Comparison of ENCODE assay signal across 7 cellular contexts in the genomic region with DNA sequence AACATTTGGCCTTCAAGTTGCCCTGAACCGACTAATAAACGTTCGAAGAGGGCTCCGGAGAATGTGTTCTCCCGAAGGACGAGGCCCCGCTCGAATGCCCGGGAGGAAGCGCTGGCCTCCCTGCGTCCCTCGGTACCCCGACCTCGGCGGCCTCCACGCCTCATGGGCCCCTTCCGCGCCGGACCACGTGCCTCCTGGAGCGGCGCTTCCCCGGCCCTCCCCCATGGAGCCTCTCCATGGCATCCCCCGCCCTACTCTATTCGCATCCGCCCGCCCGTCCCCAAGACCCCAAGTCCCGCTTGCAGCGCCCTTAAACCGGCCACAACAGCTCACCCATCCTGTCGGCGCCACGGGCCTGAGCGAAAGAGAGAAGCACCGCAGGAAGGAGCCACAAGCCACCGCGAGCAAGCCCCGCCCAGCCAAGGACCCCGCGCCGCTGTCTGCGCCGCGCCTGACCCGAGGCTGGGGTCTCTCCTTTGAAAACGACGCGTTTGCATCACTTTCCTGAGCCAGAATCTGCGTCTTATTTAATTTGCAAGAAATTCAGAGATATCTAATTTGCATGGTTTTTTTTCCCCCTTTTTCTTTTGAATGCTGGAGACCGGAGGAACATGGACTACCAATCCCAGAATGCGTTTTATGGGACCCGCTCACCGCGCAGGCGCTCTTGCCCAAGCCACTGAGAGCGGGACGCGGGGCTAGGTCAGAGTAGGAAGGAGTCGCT. TPM values are rescaled to one million over a fixed set of nuclear protein-coding genes. Genes with fewer than 3 reads are reported as not detected.
DNase-seq lines count a peak whose midpoint lies in the region; ATAC-seq, FAIRE-seq and TF ChIP-seq lines count a peak whose summit lies in the region.

A gene (minus strand): TSS at position 368 of the 724 bp plus-strand sequence. CDS start 31 bp downstream, at position 337.

- H3K9ac ChIP-seq in astrocyte (ENCODE audit: low read length), result peak within 1 kb of the TSS; percentile 100

- H3K4me3 ChIP-seq in astrocyte (ENCODE audit: insufficient read depth, low read depth, low read length) (peak within 1 kb of the TSS; percentile 100), hepatocyte (peak within 1 kb of the TSS; percentile 38)

- WGBS in hepatocyte (ENCODE audit: low lambda C conversion rate, missing lambda C conversion rate), result 2% methylated on average over 58 of the region's 60 CpGs

- H3K27me3 Mint-ChIP-seq in astrocyte (ENCODE audit: low read depth, unreplicated experiment), result no peaks in the 10 kb centered on the region

- H3K27ac ChIP-seq in astrocyte (ENCODE audit: low read depth, low read length), result peak within 1 kb of the TSS; percentile 93
- H3K27ac ChIP-seq in hepatocyte, result peak within 1 kb of the TSS; percentile 87

- H4K20me1 ChIP-seq in astrocyte (ENCODE audit: insufficient read depth, low read length) (peaks cover 9% of the 10 kb centered on the region), hepatocyte (ENCODE audit: insufficient read depth, poor library complexity, severe bottlenecking) (no peaks in the 10 kb centered on the region)

- peak within 1 kb of the TSS; percentile 96 for H3K27ac Mint-ChIP-seq in astrocyte (ENCODE audit: unreplicated experiment)

- H3K4me2 ChIP-seq in astrocyte (ENCODE audit: low read length), result peak within 1 kb of the TSS; percentile 87
- H3K4me2 ChIP-seq in hepatocyte, result peak within 1 kb of the TSS; percentile 83

- TF ChIP-seq CTCF in astrocyte (IDR thresholded peaks at IDR 0.05; ENCODE audit: insufficient read depth, low read depth, low read length) (no peak), hepatocyte (IDR thresholded peaks at IDR 0.05; ENCODE audit: poor library complexity) (no peak)

- H3K36me3 ChIP-seq in astrocyte (ENCODE audit: insufficient read depth, low read length), result peaks cover 25% of the 10 kb centered on the region
- H3K36me3 ChIP-seq in hepatocyte (replicated peaks; ENCODE audit: insufficient read depth, low read depth), result no peaks in the 10 kb centered on the region

- ATAC-seq in GM18502 (IDR thresholded peaks at IDR 0.05; ENCODE audit: poor library complexity, unreplicated experiment) (peak; percentile 93), HG02943 (IDR thresholded peaks at IDR 0.05; ENCODE audit: low read depth, unreplicated experiment) (peak; percentile 91)

- H3K9me3 ChIP-seq in astrocyte (ENCODE audit: insufficient read depth, low read depth, low read length), result no peaks in the 10 kb centered on the region
- H3K9me3 ChIP-seq in hepatocyte (ENCODE audit: low read depth), result no peaks in the 10 kb centered on the region

- H3K4me3 Mint-ChIP-seq in astrocyte (ENCODE audit: unreplicated experiment), result peak within 1 kb of the TSS; percentile 97

- peaks cover 29% of the 10 kb centered on the region for H3K79me2 ChIP-seq in astrocyte (ENCODE audit: insufficient read depth, low read length)
- H3K79me2 ChIP-seq in hepatocyte, result peaks cover 31% of the 10 kb centered on the region

- H3K4me1 ChIP-seq in astrocyte (ENCODE audit: insufficient read depth, low read length), result peaks cover 11% of the 10 kb centered on the region
- H3K4me1 ChIP-seq in hepatocyte (ENCODE audit: insufficient read depth), result peaks cover 8% of the 10 kb centered on the region

- H2AFZ ChIP-seq in astrocyte (ENCODE audit: low read depth, low read length) (peak within 1 kb of the TSS; percentile 83), hepatocyte (peak within 1 kb of the TSS; percentile 66)

- FAIRE-seq in astrocyte (lab: Jason Lieb, UNC), result no peak

- H3K36me3 Mint-ChIP-seq in astrocyte (ENCODE audit: low read depth, unreplicated experiment), result peaks cover 19% of the 10 kb centered on the region

- H3K9me2 ChIP-seq in hepatocyte (replicated peaks; ENCODE audit: insufficient read depth), result no peaks in the 10 kb centered on the region

- H3K4me1 Mint-ChIP-seq in astrocyte (ENCODE audit: low read depth, unreplicated experiment), result peaks cover 14% of the 10 kb centered on the region

- DNase-seq in NCI-H187 treated with DMSO at 0.1 percent for 48 hours (lab: John Stamatoyannopoulos, UW), result peak; percentile 60
- DNase-seq in T-helper 22 cell (ENCODE audit: low read depth), result peak; percentile 71
- peak; percentile 83 for DNase-seq in astrocyte (ENCODE audit: low read depth)
- peak; percentile 95 for DNase-seq in hepatocyte (ENCODE audit: low spot score)
- peak; percentile 100 for DNase-seq in retina

- no peaks in the 10 kb centered on the region for H3K9me3 Mint-ChIP-seq in astrocyte (ENCODE audit: unreplicated experiment)

- H3K27me3 ChIP-seq in astrocyte (ENCODE audit: insufficient read depth, low read length) (no peaks in the 10 kb centered on the region), hepatocyte (no peaks in the 10 kb centered on the region)

RNA-seq across cellular contexts. Expression of the gene that starts here (rescaled TPM):
- total RNA-seq in astrocyte (1,547 and 1,683 TPM in 2 replicates), hepatocyte (3,018 and 3,452 TPM in 2 replicates)
- polyA plus RNA-seq in hepatocyte, result 757 and 797 TPM in 2 replicates

Comparison
In these comparisons a context has a peak if more than half of its experiments do, and no peak if none do; other contexts are left out.
1. Peak in every context shown above with its lines: DNase-seq, ATAC-seq, H3K4me3 ChIP-seq and H3K27ac ChIP-seq.